In the genomic region with DNA sequence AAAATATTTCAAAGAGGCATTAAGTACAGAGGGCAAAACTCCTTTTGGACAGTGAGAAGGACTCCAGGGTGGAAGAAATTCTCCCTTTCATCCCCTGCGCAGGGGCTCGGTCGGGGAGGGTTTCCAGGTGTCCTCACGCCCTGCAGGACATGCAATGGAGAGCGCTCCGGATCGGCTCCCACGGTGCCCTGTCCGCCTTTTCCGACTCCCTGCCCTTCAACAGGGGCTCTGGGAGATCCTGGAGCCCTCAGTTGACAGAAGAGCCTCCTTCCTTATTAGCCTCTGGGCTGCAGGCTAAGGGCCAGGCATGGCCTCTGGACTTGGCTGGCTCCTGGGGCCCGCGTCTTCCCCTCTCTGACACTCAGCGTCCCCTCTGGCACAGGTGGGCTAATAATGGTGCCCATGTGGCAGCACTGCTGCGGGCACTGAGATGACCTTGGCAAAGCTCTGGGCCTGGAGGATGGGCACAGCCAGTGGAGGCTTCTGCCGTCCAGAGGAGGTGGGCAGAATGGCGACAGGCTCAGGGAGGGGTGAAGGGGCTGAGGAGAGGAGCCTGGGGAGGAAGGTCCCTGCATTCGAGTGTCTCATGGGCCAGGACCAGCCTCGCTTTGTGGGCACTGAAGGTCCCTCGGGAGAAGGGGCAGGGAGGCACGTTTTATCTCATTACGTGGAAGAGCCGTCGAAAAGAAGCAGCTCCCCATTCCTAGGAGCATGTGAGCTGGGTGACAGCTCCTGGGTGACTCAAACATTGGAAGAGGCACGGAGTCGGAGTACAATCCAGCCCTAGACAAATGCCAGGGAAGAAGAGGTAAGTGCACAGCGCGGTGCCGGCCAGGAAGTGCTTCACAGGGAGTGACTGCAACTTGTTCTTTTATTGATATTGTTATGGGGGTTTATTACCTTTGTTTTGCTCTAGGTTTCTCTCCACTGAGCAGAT, we compare ENCODE assay signal across 21 cellular contexts.
DNase-seq lines count a peak whose midpoint lies in the region; ATAC-seq, FAIRE-seq and TF ChIP-seq lines count a peak whose summit lies in the region.
"Had no signal": no experiment of that assay in that cellular context is flagged by ENCODE, and none has a peak within 500 bp of the region (broad histone marks: within the 10 kb centered on the region; RNA-seq: fewer than 3 reads in every experiment).

No MANE protein-coding gene starts in this region.

- H2AK5ac ChIP-seq in H1 (ENCODE audit: low read depth, low read length) = no peak overlapping the region

- DNase-seq in RWPE2 (ENCODE audit: low spot score) (peak; percentile 40), H1 (ENCODE audit: low read depth in 1 of 2, low spot score in 2 of 2) (no peak), mucosa of descending colon (no peak), stomach (no peak), PC-9 (no peak), pons (ENCODE audit: low spot score) (no peak), SHP77 (lab: John Stamatoyannopoulos, UW) (no peak)
- DNase-seq in activated naive CD4-positive, alpha-beta T cell treated with anti-CD3 and anti-CD28 coated beads for 36 hours = no peak
- DNase-seq: activated naive CD4-positive, alpha-beta T cell treated with Interleukin-2 at 50 U/mL for 16 hours; activated T-cell treated with anti-CD3 and anti-CD28 coated beads, Interleukin-2, amount 50 U/mL, for 48 hours; amniotic stem cell; EL; erythroblast; kidney glomerular epithelial cell; NCI-H1092 treated with DMSO at 0.1 percent for 48 hours; NCI-H2081; NCI-H345; NCI-H774 had no signal

- H4K5ac ChIP-seq in H1 (ENCODE audit: insufficient read length, low read depth, low read length) = no peak overlapping the region

- FAIRE-seq in H1 (lab: Jason Lieb, UNC) = no peak
- FAIRE-seq: D721Med had no signal

- H3K4me3 Mint-ChIP-seq in activated naive CD4-positive, alpha-beta T cell treated with anti-CD3 and anti-CD28 coated beads for 36 hours = no peak overlapping the region

- H3K79me2 ChIP-seq in H1 (ENCODE audit: control insufficient read depth in 1 of 2, insufficient read depth in 2 of 2, low read length in 2 of 2) (no peaks in the 10 kb centered on the region), PC-9 (ENCODE audit: low read depth) (no peaks in the 10 kb centered on the region)

- no peak overlapping the region for H3K9ac ChIP-seq in H1 (replicated peaks in 1 of 4; ENCODE audit: extremely low read depth in 1 of 4, low read depth in 3 of 4, low read length in 3 of 4)

- no peak overlapping the region for H3K23ac ChIP-seq in H1 (ENCODE audit: insufficient read length)

- no peak overlapping the region for H3K27ac ChIP-seq in RWPE2 (ENCODE audit: poor library complexity, severe bottlenecking)
- no peak overlapping the region for H3K27ac ChIP-seq in H1 (ENCODE audit: low read depth, low read length)
- H3K27ac ChIP-seq in stomach = peak overlapping the region in 4 of 5 donors; percentile 46 to 78 (median 49)
- no peak overlapping the region for H3K27ac ChIP-seq in PC-9
- H3K27ac ChIP-seq: HL-60, SJSA1 had no signal

- no peak for TF ChIP-seq POLR2A in H1 (IDR thresholded peaks at IDR 0.05; ENCODE audit: control extremely low read depth in 1 of 2, low read depth in 2 of 2, low read length in 2 of 2)
- TF ChIP-seq POLR2A in stomach (IDR thresholded peaks at IDR 0.05) = no peak

- H2BK15ac ChIP-seq in H1 (ENCODE audit: low read length) = no peak overlapping the region; the same call in 1 of the 2 replicates

- H2AFZ ChIP-seq in H1 (ENCODE audit: low read length) (no peak overlapping the region), PC-9 (no peak overlapping the region)

- no peak overlapping the region for H2BK12ac ChIP-seq in H1 (ENCODE audit: low read depth, low read length)

- ATAC-seq in RWPE2 (ENCODE audit: low read depth) (no peak), mucosa of descending colon (peak; percentile 54)

- no peaks in the 10 kb centered on the region for H3K9me2 ChIP-seq in PC-9 (ENCODE audit: insufficient read depth)

- TF ChIP-seq CTCF in RWPE2 (IDR thresholded peaks at IDR 0.05; ENCODE audit: poor library complexity, severe bottlenecking) (no peak), H1 (IDR thresholded peaks at IDR 0.05; ENCODE audit: control extremely low read depth in 1 of 3, insufficient read depth in 1 of 3, low read depth in 1 of 3, low read length in 3 of 3) (no peak), mucosa of descending colon (IDR thresholded peaks at IDR 0.05) (no peak), stomach (IDR thresholded peaks at IDR 0.05) (no peak), PC-9 (conservative IDR thresholded peaks at IDR 0.05) (no peak)

- H4K20me1 ChIP-seq in H1 (replicated peaks in 1 of 2; ENCODE audit: control insufficient read depth in 1 of 2, insufficient read depth in 2 of 2, low read length in 2 of 2) (no peaks in the 10 kb centered on the region), PC-9 (ENCODE audit: insufficient read depth) (no peaks in the 10 kb centered on the region)

- BruUV-seq in PC-9 (replicated peaks; lab: Mats Ljungman, UMichigan) = no TSS peak

- H3K4me3 ChIP-seq in RWPE2 (ENCODE audit: severe bottlenecking) (no peak overlapping the region), H1 (ENCODE audit: extremely low read depth in 1 of 4, insufficient read depth in 2 of 4, low read depth in 3 of 4, low read length in 4 of 4) (no peak overlapping the region), mucosa of descending colon (no peak overlapping the region), stomach (no peak overlapping the region), PC-9 (no peak overlapping the region)
- H3K4me3 ChIP-seq: SJSA1 had no signal

- H4K8ac ChIP-seq in H1 (ENCODE audit: extremely low read depth, insufficient read depth, low read length) = peak overlapping the region; percentile 4; the same call in 1 of the 2 replicates

- H3K9me3 ChIP-seq in RWPE2 (ENCODE audit: severe bottlenecking) (no peaks in the 10 kb centered on the region), H1 (ENCODE audit: insufficient read depth in 2 of 2, low read depth in 1 of 2, low read length in 1 of 2) (no peaks in the 10 kb centered on the region), mucosa of descending colon (no peaks in the 10 kb centered on the region), stomach (no peaks in the 10 kb centered on the region), PC-9 (ENCODE audit: insufficient read depth, low read depth) (no peaks in the 10 kb centered on the region)
- H3K9me3 ChIP-seq: SJSA1 had no signal

- POLR2A ChIA-PET in H1 (lab: Charles Lee; ENCODE audit: partially characterized antibody) (no interaction called here), PC-9 (lab: Charles Lee; ENCODE audit: unreplicated experiment) (no interaction called here)

- no peak for TF ChIP-seq EP300 in H1 (IDR thresholded peaks at IDR 0.05; ENCODE audit: borderline replicate concordance in 1 of 2, low read depth in 2 of 2, low read length in 2 of 2)
- TF ChIP-seq EP300 in stomach (IDR thresholded peaks at IDR 0.05) = no peak

- no peak overlapping the region for H3K4me2 ChIP-seq in H1 (ENCODE audit: insufficient read depth in 1 of 2, low read depth in 2 of 2, low read length in 2 of 2)
- H3K4me2 ChIP-seq in PC-9 = no peak overlapping the region

- no peak overlapping the region for H3K4ac ChIP-seq in H1 (replicated peaks; ENCODE audit: insufficient read length, low read depth, low read length)

- no peak overlapping the region for H3K18ac ChIP-seq in H1 (ENCODE audit: extremely low read depth, low read length)

- H4K91ac ChIP-seq in H1 (replicated peaks; ENCODE audit: insufficient read length, low read length) = no peak overlapping the region

- H3K14ac ChIP-seq in H1 (ENCODE audit: insufficient read length) = no peak overlapping the region

- no peaks in the 10 kb centered on the region for H3K79me1 ChIP-seq in H1 (ENCODE audit: low read depth, low read length)

- CTCF ChIA-PET in H1 (lab: Charles Lee; ENCODE audit: partially characterized antibody) (interaction anchor here (0.7 to 2.8 kb wide), 8 partner anchors 11 to 457 kb away, joined by 3 to 10 read pairs (median 4); no protein-coding TSS in a partner anchor), PC-9 (lab: Charles Lee) (no interaction called here)
- CTCF ChIA-PET in activated naive CD4-positive, alpha-beta T cell treated with anti-CD3 and anti-CD28 coated beads for 36 hours (lab: Charles Lee) = interaction anchor here (0.6 kb wide), 1 partner anchor 36 kb away, joined by 3 read pairs; no protein-coding TSS in a partner anchor

- H3F3A ChIP-seq in PC-9 (ENCODE audit: insufficient read depth, low read depth) = no peaks in the 10 kb centered on the region

- no peak for TF ChIP-seq RAD21 in H1 (IDR thresholded peaks at IDR 0.05 in 1 of 2, conservative IDR thresholded peaks at IDR 0.05 in 1 of 2; ENCODE audit: low read depth in 2 of 2, low read length in 2 of 2)

- no peak overlapping the region for H3K56ac ChIP-seq in H1 (replicated peaks; ENCODE audit: insufficient read length, low read depth, low read length)

- H3K27me3 ChIP-seq in RWPE2 (ENCODE audit: insufficient read depth, poor library complexity, severe bottlenecking) (peaks cover 57% of the 10 kb centered on the region), H1 (replicated peaks in 1 of 4; ENCODE audit: control insufficient read depth in 3 of 4, extremely low read depth in 1 of 4, insufficient read depth in 3 of 4, low read length in 3 of 4) (peaks cover 0 to 3% (median 0%) of the 10 kb centered on the region in 4 experiments; a peak in 1 of 7 replicates), stomach (peaks cover 0 to 6% (median 0%) of the 10 kb centered on the region in 3 donors), PC-9 (ENCODE audit: insufficient read depth, low read depth) (peaks cover 86% of the 10 kb centered on the region)
- H3K27me3 ChIP-seq: SJSA1 had no signal

- H3K27me3 Mint-ChIP-seq in activated naive CD4-positive, alpha-beta T cell treated with anti-CD3 and anti-CD28 coated beads for 36 hours (ENCODE audit: low read depth) = no peaks in the 10 kb centered on the region

- no peak overlapping the region for H2BK5ac ChIP-seq in H1 (ENCODE audit: low read depth, low read length)

- no peaks in the 10 kb centered on the region for H3K4me1 Mint-ChIP-seq in activated naive CD4-positive, alpha-beta T cell treated with anti-CD3 and anti-CD28 coated beads for 36 hours (ENCODE audit: low read depth)

- H3K36me3 Mint-ChIP-seq in activated naive CD4-positive, alpha-beta T cell treated with anti-CD3 and anti-CD28 coated beads for 36 hours (ENCODE audit: low read depth) = no peaks in the 10 kb centered on the region

- H3K36me3 ChIP-seq in RWPE2 (ENCODE audit: low read depth) = no peaks in the 10 kb centered on the region
- no peaks in the 10 kb centered on the region for H3K36me3 ChIP-seq in H1 (ENCODE audit: control insufficient read depth in 2 of 4, insufficient read depth in 4 of 4, low read length in 3 of 4)
- no peaks in the 10 kb centered on the region for H3K36me3 ChIP-seq in mucosa of descending colon (ENCODE audit: low read depth)
- no peaks in the 10 kb centered on the region for H3K36me3 ChIP-seq in stomach
- no peaks in the 10 kb centered on the region for H3K36me3 ChIP-seq in PC-9 (ENCODE audit: low read depth)
- H3K36me3 ChIP-seq: SJSA1 had no signal

- WGBS in H1 (ENCODE audit: extremely low coverage in 1 of 2, insufficient coverage in 1 of 2, insufficient read length in 1 of 2, insufficient replicate concordance in 2 of 2, low coverage in 1 of 2, low lambda C conversion rate in 2 of 2, missing lambda C conversion rate in 1 of 2), 2 experiments = 90% methylated on average over 28 of the region's 28 CpGs; no CpG with 5 or more reads in 1 of the 2 experiments
- WGBS in stomach, 5 donors = 78 to 81% (median 81%) methylated on average over 28 of the region's 28 CpGs

- no peak overlapping the region for H2BK20ac ChIP-seq in H1 (ENCODE audit: low read length)

- H3K4me1 ChIP-seq in RWPE2 (ENCODE audit: insufficient read depth, poor library complexity, severe bottlenecking) = no peaks in the 10 kb centered on the region
- H3K4me1 ChIP-seq in H1 (replicated peaks in 1 of 4; ENCODE audit: control insufficient read depth in 3 of 4, insufficient read depth in 4 of 4, low read length in 3 of 4) = no peaks in the 10 kb centered on the region
- peaks cover 4% of the 10 kb centered on the region for H3K4me1 ChIP-seq in mucosa of descending colon (ENCODE audit: low read depth)
- peaks cover 8 to 26% (median 17%) of the 10 kb centered on the region in 4 donors for H3K4me1 ChIP-seq in stomach
- H3K4me1 ChIP-seq in PC-9 (replicated peaks; ENCODE audit: insufficient read depth) = no peaks in the 10 kb centered on the region
- H3K4me1 ChIP-seq: SJSA1 had no signal

- no peaks in the 10 kb centered on the region for H3K23me2 ChIP-seq in H1 (ENCODE audit: low read depth, low read length)

- intact Hi-C loops in mucosa of descending colon (cut with DNase I, micrococcal nuclease) (no loop called here), stomach (cut with DNase I; ENCODE audit: low total_unique reads) (no loop called here), PC-9 (cut with micrococcal nuclease; ENCODE audit: unreplicated experiment) (no loop called here)
- intact Hi-C loops in activated naive CD4-positive, alpha-beta T cell treated with anti-CD3 and anti-CD28 coated beads for 36 hours (cut with micrococcal nuclease) = no loop called here

- no peak overlapping the region for H3K27ac Mint-ChIP-seq in activated naive CD4-positive, alpha-beta T cell treated with anti-CD3 and anti-CD28 coated beads for 36 hours

- no peak overlapping the region for H2BK120ac ChIP-seq in H1 (replicated peaks; ENCODE audit: low read depth, low read length)

- no peaks in the 10 kb centered on the region for H3K9me3 Mint-ChIP-seq in activated naive CD4-positive, alpha-beta T cell treated with anti-CD3 and anti-CD28 coated beads for 36 hours

Comparison
In these comparisons a context has a peak if more than half of its experiments do, and no peak if none do; other contexts are left out.
1. H3K27ac ChIP-seq: peak in stomach (4 of 5); none in RWPE2 (single experiment), H1 (single experiment) and PC-9 (single experiment).